10 cellular contexts compared by ENCODE assay signal in the genomic region with DNA sequence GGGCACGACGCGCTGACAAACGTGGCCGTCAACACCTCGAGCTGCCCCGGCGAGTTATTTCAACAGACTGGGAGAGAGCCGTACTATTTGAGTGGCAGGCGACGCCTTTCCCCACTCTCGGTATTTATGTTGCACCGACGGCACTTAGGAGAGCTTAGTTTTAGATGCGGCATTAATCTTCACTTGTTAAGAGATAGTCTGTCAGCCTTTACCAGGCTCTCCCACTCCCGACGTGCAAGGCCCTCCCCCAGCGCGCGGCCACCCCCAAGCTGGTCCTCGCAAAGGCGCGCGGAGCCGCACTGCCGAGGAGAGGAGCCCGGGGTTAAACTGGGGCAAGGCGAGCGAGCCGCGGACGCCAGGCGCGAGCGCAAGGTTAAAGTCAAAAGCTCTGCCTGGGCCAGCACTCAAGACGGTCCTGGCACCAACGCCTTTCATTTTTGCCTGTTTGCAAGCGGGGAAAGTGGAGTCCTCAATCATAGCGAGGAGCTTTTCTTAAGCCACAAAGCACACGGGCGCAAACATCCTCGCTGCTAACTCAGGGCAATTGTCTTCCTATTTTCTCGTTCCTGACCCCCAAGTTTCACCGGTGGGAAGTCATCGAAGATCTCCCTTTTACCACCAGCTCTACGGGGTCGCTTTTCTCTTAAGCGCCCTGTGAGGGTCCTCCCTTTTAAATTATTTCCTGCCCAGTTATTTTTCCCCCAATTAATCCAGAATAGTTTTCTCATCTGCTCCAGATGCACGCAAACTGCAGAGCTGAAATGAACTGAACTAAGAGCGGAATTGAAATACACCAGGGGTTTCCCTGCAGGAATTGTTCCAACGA.
DNase-seq lines count a peak whose midpoint lies in the region; ATAC-seq and TF ChIP-seq lines count a peak whose summit lies in the region.
"Had no signal": no experiment of that assay in that cellular context is flagged by ENCODE, and none has a peak within 500 bp of the region (broad histone marks: within the 10 kb centered on the region; RNA-seq: fewer than 3 reads in every experiment).

No MANE protein-coding gene starts in this region.

- CTCF ChIA-PET in A673 (lab: Charles Lee) = no interaction called here

- H3K27me3 ChIP-seq in A673 (replicated peaks; ENCODE audit: insufficient read depth, low read depth, low read length, poor library complexity) (no peaks in the 10 kb centered on the region), esophagus squamous epithelium (peaks cover 8 to 100% (median 31%) of the 10 kb centered on the region in 4 donors), muscle layer of colon (ENCODE audit: control insufficient read depth in 1 of 2, insufficient read depth in 2 of 2, low read length in 2 of 2) (peaks cover 84 to 86% of the 10 kb centered on the region in 2 donors)

- H3K27ac ChIP-seq in A673 (ENCODE audit: low read depth, low read length, poor library complexity, severe bottlenecking) (peak overlapping the region; percentile 53), esophagus squamous epithelium (no peak overlapping the region), muscle layer of colon (ENCODE audit: low read depth, low read length) (no peak overlapping the region)

- H3K4me3 ChIP-seq in A673 (ENCODE audit: low read depth, low read length, poor library complexity, severe bottlenecking) (peak overlapping the region; percentile 50), esophagus squamous epithelium (peak overlapping the region in 3 of 4 donors; percentile 25 to 58 (median 40)), muscle layer of colon (ENCODE audit: low read depth in 1 of 2, low read length in 2 of 2) (peak overlapping the region; percentile 7 to 11)

- DNase-seq in A673 (ENCODE audit: low spot score) = peak; percentile 58
- DNase-seq in M059J (ENCODE audit: low read depth) = peak; percentile 36
- DNase-seq in esophagus squamous epithelium (lab: John Stamatoyannopoulos, UW) = no peak
- no peak for DNase-seq in GM13977 (ENCODE audit: low spot score)
- DNase-seq: activated CD4-positive, alpha-beta T cell treated with anti-CD3 and anti-CD28 coated beads, Interleukin-2, amount 50 U/mL, for 1 hour; NCI-H510A had no signal

- 4 to 8% methylated on average over 19 to 25 of the region's 51 CpGs for WGBS in esophagus squamous epithelium, 2 donors

- BruUV-seq in A673 (replicated peaks; lab: Mats Ljungman, UMichigan) = no TSS peak

- ATAC-seq in GM21447 (IDR thresholded peaks at IDR 0.05; ENCODE audit: unreplicated experiment) (no peak), HG03439 (IDR thresholded peaks at IDR 0.05; ENCODE audit: unreplicated experiment) (no peak), HG03460 (IDR thresholded peaks at IDR 0.05; ENCODE audit: unreplicated experiment) (no peak)

- in situ Hi-C loops in GM13977 (cut with MboI; ENCODE audit: low pct_unique_long_range_greater_than_20kb, low sequenced_read_pairs, unreplicated experiment) = no loop called here

- H3K9ac ChIP-seq in muscle layer of colon (ENCODE audit: low read length) = no peak overlapping the region

- POLR2A ChIA-PET in A673 (lab: Charles Lee; ENCODE audit: low non-redundant PET) = interaction anchor here (0.6 kb wide), 1 partner anchor 76 kb away, joined by 9 read pairs; no protein-coding TSS in a partner anchor

- H3K9me3 ChIP-seq in A673 (ENCODE audit: low read depth, low read length, poor library complexity, severe bottlenecking) (no peaks in the 10 kb centered on the region), esophagus squamous epithelium (no peaks in the 10 kb centered on the region), muscle layer of colon (ENCODE audit: low read length) (peaks cover 8% of the 10 kb centered on the region)

- intact Hi-C loops in A673 (cut with micrococcal nuclease; ENCODE audit: unreplicated experiment) (loop anchor here (5.0 kb wide), 1 partner anchor 60 kb away; no protein-coding TSS in a partner anchor), esophagus squamous epithelium (cut with DNase I) (no loop called here)

- H3K4me1 ChIP-seq in A673 (ENCODE audit: insufficient read depth, low read length, poor library complexity, severe bottlenecking) (peaks cover 30% of the 10 kb centered on the region), esophagus squamous epithelium (peaks cover 14 to 21% (median 15%) of the 10 kb centered on the region in 3 donors), muscle layer of colon (ENCODE audit: insufficient read depth, low read length) (peaks cover 21% of the 10 kb centered on the region)

- TF ChIP-seq POLR2A in esophagus squamous epithelium (IDR thresholded peaks at IDR 0.05) = no peak

- TF ChIP-seq CTCF in A673 (conservative IDR thresholded peaks at IDR 0.05; ENCODE audit: low read depth, low read length) (no peak), esophagus squamous epithelium (IDR thresholded peaks at IDR 0.05) (no peak), GM13977 (IDR thresholded peaks at IDR 0.05; ENCODE audit: extremely low read depth, insufficient read depth, missing control alignments) (no peak)

- no peaks in the 10 kb centered on the region for H3K36me3 ChIP-seq in A673 (ENCODE audit: insufficient read depth, low read length, poor library complexity, severe bottlenecking)
- no peaks in the 10 kb centered on the region for H3K36me3 ChIP-seq in esophagus squamous epithelium
- H3K36me3 ChIP-seq in muscle layer of colon (ENCODE audit: insufficient read depth, low read length) = no peaks in the 10 kb centered on the region

Comparison
In these comparisons a context has a peak if more than half of its experiments do, and no peak if none do; other contexts are left out.
1. DNase-seq: peak in A673 (single experiment) and M059J (single experiment); none in esophagus squamous epithelium (single experiment) and GM13977 (single experiment).
2. Peak in every context shown above with its lines, with median percentiles within 50 percentile points of each other: H3K4me3 ChIP-seq.